Comparison of ENCODE assay signal across 20 cellular contexts in genomic region chr15:31607656-31608055, GRCh38.
DNase-seq lines count a peak whose midpoint lies in the region; ATAC-seq and TF ChIP-seq lines count a peak whose summit lies in the region.
"Had no signal": no experiment of that assay in that cellular context is flagged by ENCODE, and none has a peak within 500 bp of the region (broad histone marks: within the 10 kb centered on the region; RNA-seq: fewer than 3 reads in every experiment).

No MANE protein-coding gene starts in this region.

- DNase-seq in AML-193 (lab: John Stamatoyannopoulos, UW), result peak; percentile 12 to 35
- peak; percentile 56 for DNase-seq in HCEC 1CT
- no peak for DNase-seq in RWPE2 (ENCODE audit: low spot score)
- no peak for DNase-seq in dorsolateral prefrontal cortex
- DNase-seq in activated CD8-positive, alpha-beta memory T cell treated with anti-CD3 and anti-CD28 coated beads for 24 hours, result no peak
- DNase-seq in NCI-H510A (lab: John Stamatoyannopoulos, UW), result no peak
- DNase-seq: CD4-positive, CD25-positive, alpha-beta regulatory T cell; DMS153; KBM-7; NCI-H1092 treated with DMSO at 0.1 percent for 48 hours; NCI-H1436; NCI-H187 treated with DMSO at 0.1 percent for 48 hours; NCI-H2107; NCI-H69; Peyer's patch; SIG-M5 had no signal

- H3K4me1 ChIP-seq in RWPE2 (ENCODE audit: insufficient read depth, poor library complexity, severe bottlenecking), result peaks cover 40% of the 10 kb centered on the region
- H3K4me1 ChIP-seq: Peyer's patch had no signal

- H3K27me3 ChIP-seq in RWPE2 (ENCODE audit: insufficient read depth, poor library complexity, severe bottlenecking), result no peaks in the 10 kb centered on the region
- no peaks in the 10 kb centered on the region for H3K27me3 ChIP-seq in dorsolateral prefrontal cortex
- H3K27me3 ChIP-seq: MG63, Peyer's patch had no signal

- H3K4me3 ChIP-seq in RWPE2 (ENCODE audit: severe bottlenecking) (no peak overlapping the region), dorsolateral prefrontal cortex (no peak overlapping the region)
- H3K4me3 ChIP-seq: MG63, Peyer's patch, SK-N-MC had no signal

- no peak for TF ChIP-seq CTCF in RWPE2 (IDR thresholded peaks at IDR 0.05; ENCODE audit: poor library complexity, severe bottlenecking)
- TF ChIP-seq CTCF in dorsolateral prefrontal cortex (IDR thresholded peaks at IDR 0.05 in 54 of 56, conservative IDR thresholded peaks at IDR 0.05 in 2 of 56; ENCODE audit: low read depth in 1 of 56, partially characterized antibody in 56 of 56), result no peak

- no peaks in the 10 kb centered on the region for H3K36me3 ChIP-seq in RWPE2 (ENCODE audit: low read depth)
- H3K36me3 ChIP-seq: MG63, Peyer's patch had no signal

- intact Hi-C loops in dorsolateral prefrontal cortex (cut with DNase I), result no loop called here

- H3K27ac ChIP-seq in RWPE2 (ENCODE audit: poor library complexity, severe bottlenecking) (peak overlapping the region; percentile 72), dorsolateral prefrontal cortex (peak overlapping the region in 35 of 59 donors; percentile 1 to 85 (median 47))
- H3K27ac ChIP-seq: Peyer's patch, SK-N-MC had no signal

- ATAC-seq in RWPE2 (ENCODE audit: low read depth) (peak; percentile 28), GM21528 (IDR thresholded peaks at IDR 0.05; ENCODE audit: low FRiP score, unreplicated experiment) (no peak), HG03139 (IDR thresholded peaks at IDR 0.05; ENCODE audit: unreplicated experiment) (no peak)

- H3K9me3 ChIP-seq in RWPE2 (ENCODE audit: severe bottlenecking), result no peaks in the 10 kb centered on the region
- H3K9me3 ChIP-seq: MG63, Peyer's patch had no signal

Comparison
In these comparisons a context has a peak if more than half of its experiments do, and no peak if none do; other contexts are left out.
1. DNase-seq: peak in AML-193 (2 of 2) and HCEC 1CT (single experiment); none in RWPE2 (single experiment), dorsolateral prefrontal cortex (0 of 10), activated CD8-positive, alpha-beta memory T cell treated with anti-CD3 and anti-CD28 coated beads for 24 hours (single experiment) and NCI-H510A (single experiment).